8 cellular contexts compared by ENCODE assay signal in genomic region chr4:47913858-47914218, GRCh38. TPM values are rescaled to one million over a fixed set of nuclear protein-coding genes. Genes with fewer than 3 reads are reported as not detected.
DNase-seq lines count a peak whose midpoint lies in the region; ATAC-seq and TF ChIP-seq lines count a peak whose summit lies in the region.

No MANE protein-coding gene starts in this region.

- no peaks in the 10 kb centered on the region for H3K9me3 ChIP-seq in SJCRH30 (replicated peaks)
- no peaks in the 10 kb centered on the region for H3K9me3 ChIP-seq in gastrocnemius medialis

- H3K27me3 Mint-ChIP-seq in activated naive CD8-positive, alpha-beta T cell treated with anti-CD3 and anti-CD28 coated beads, Interleukin-2, amount 50 U/mL, for 24 hours = no peaks in the 10 kb centered on the region

- H3K4me3 ChIP-seq in SJCRH30 = peak overlapping the region; percentile 94
- peak overlapping the region; percentile 79 to 92 (median 84) for H3K4me3 ChIP-seq in gastrocnemius medialis

- ATAC-seq in GM18870 (IDR thresholded peaks at IDR 0.05; ENCODE audit: unreplicated experiment) (peak; percentile 15), HG03095 (IDR thresholded peaks at IDR 0.05; ENCODE audit: unreplicated experiment) (peak; percentile 23), gastrocnemius medialis (peak; percentile 9 to 30)
- ATAC-seq in activated naive CD8-positive, alpha-beta T cell treated with anti-CD3 and anti-CD28 coated beads, Interleukin-2, amount 50 U/mL, for 24 hours = peak; percentile 26

- DNase-seq in ACHN (peak; percentile 16), SJCRH30 (peak in 1 of 2 experiments; percentile 15), hepatic stellate cell (ENCODE audit: low spot score) (peak; percentile 11), gastrocnemius medialis (peak in 1 of 2 donors; percentile 28), SHP77 treated with DMSO at 0.1 percent for 48 hours (lab: John Stamatoyannopoulos, UW) (no peak)
- peak; percentile 38 for DNase-seq in activated naive CD8-positive, alpha-beta T cell treated with anti-CD3 and anti-CD28 coated beads, Interleukin-2, amount 50 U/mL, for 24 hours

- peak overlapping the region; percentile 97 for H3K4me3 Mint-ChIP-seq in activated naive CD8-positive, alpha-beta T cell treated with anti-CD3 and anti-CD28 coated beads, Interleukin-2, amount 50 U/mL, for 24 hours

- H3K4me1 ChIP-seq in SJCRH30 = peaks cover 4% of the 10 kb centered on the region; the same call in 1 of the 2 replicates
- peaks cover 11 to 12% of the 10 kb centered on the region in 2 donors for H3K4me1 ChIP-seq in gastrocnemius medialis

- in situ Hi-C loops in ACHN (cut with HindIII; ENCODE audit: low pct_ligation_motif_present, low pct_unique_long_range_greater_than_20kb, low sequenced_read_pairs) (no loop called here), gastrocnemius medialis (cut with MboI; ENCODE audit: low sequenced_read_pairs in 4 of 4) (loop anchor here in 1 of 4 donors (25.0 kb wide), 1 partner anchor 452 kb away; the partner anchor contains the start of gene COMMD8)

- H3K36me3 ChIP-seq in SJCRH30 (peaks cover 25% of the 10 kb centered on the region), gastrocnemius medialis (peaks cover 0 to 29% of the 10 kb centered on the region in 2 donors)

- H3K4me1 Mint-ChIP-seq in activated naive CD8-positive, alpha-beta T cell treated with anti-CD3 and anti-CD28 coated beads, Interleukin-2, amount 50 U/mL, for 24 hours = peaks cover 33% of the 10 kb centered on the region

- H3K27me3 ChIP-seq in SJCRH30 (no peaks in the 10 kb centered on the region), gastrocnemius medialis (no peaks in the 10 kb centered on the region)

- no peak for TF ChIP-seq POLR2A in gastrocnemius medialis (IDR thresholded peaks at IDR 0.05)

- H3K27ac ChIP-seq in SJCRH30 (peak overlapping the region; percentile 59), gastrocnemius medialis (peak overlapping the region; percentile 75 to 84 (median 80))

- peaks cover 25% of the 10 kb centered on the region for H3K36me3 Mint-ChIP-seq in activated naive CD8-positive, alpha-beta T cell treated with anti-CD3 and anti-CD28 coated beads, Interleukin-2, amount 50 U/mL, for 24 hours (ENCODE audit: low read depth)

- peak overlapping the region; percentile 95 for H3K27ac Mint-ChIP-seq in activated naive CD8-positive, alpha-beta T cell treated with anti-CD3 and anti-CD28 coated beads, Interleukin-2, amount 50 U/mL, for 24 hours

- TF ChIP-seq CTCF in gastrocnemius medialis (IDR thresholded peaks at IDR 0.05 in 4 of 5, conservative IDR thresholded peaks at IDR 0.05 in 1 of 5) = no peak

- peaks cover 5% of the 10 kb centered on the region for H3K9me3 Mint-ChIP-seq in activated naive CD8-positive, alpha-beta T cell treated with anti-CD3 and anti-CD28 coated beads, Interleukin-2, amount 50 U/mL, for 24 hours

- intact Hi-C loops in gastrocnemius medialis (cut with DNase I; ENCODE audit: low total_unique reads) = loop anchor here (1.0 to 10.0 kb wide), 5 partner anchors 113 to 429 kb away; partner anchors contain the start of genes ATP10D and TEC

RNA-seq across cellular contexts. Expression of gene NFXL1, which starts 0.5 kb away (rescaled TPM):
- total RNA-seq in SJCRH30 (2014; rRNA removed; shearing (Covaris generic)) = 12.4 and 12.6 TPM in 2 replicates
- total RNA-seq in gastrocnemius medialis = 10 to 100 TPM in 1 of 4 donors, 1 to 10 TPM in 3; 3.7 to 10.8 (median 5.5) TPM
